In the genomic region with DNA sequence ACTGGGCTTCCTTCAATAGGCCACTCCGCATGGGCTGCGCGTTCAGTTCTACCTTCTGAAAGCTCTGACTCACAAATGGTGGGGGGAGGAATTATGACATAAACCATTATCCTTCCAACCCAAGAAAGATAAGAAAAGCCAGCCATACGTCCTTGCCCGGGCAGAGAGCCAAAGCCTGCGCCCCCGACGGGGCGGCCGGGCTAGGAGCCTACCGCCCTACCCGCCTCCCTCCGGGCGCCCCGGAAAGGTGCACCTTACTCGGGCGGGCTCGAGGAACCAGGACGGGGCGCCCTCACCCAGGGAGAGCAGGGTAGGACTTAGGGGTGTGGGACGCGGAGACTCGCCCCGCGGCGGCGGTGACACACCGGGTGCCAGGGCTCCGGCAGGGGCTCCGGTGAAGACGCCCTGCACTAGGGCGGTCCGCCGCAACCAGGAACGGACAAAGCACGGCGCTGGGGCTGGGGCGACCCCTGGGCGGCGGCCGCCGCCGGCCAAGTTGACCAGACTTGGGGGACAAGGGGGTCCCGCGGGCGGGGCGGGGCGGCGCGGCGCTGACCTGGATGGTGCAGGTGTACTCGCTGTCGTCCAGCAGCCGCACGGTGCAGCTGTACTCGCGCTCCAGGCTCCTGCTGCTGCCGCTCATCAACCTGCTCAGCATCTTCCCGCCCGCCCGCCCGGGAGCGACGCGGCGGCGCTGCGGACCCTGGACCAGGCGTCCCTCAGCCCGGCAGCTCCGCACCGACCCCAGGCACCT, we compare ENCODE assay signal across 8 cellular contexts. TPM values are rescaled to one million over a fixed set of nuclear protein-coding genes. Genes with fewer than 3 reads are reported as not detected.
DNase-seq lines count a peak whose midpoint lies in the region; ATAC-seq and TF ChIP-seq lines count a peak whose summit lies in the region.

No MANE protein-coding gene starts in this region.

- CTCF ChIA-PET in activated CD8-positive, alpha-beta T cell treated with anti-CD3 and anti-CD28 coated beads, Interleukin-2, amount 10 ng/mL, durations not matched to agents 7 days and 5 days (lab: Charles Lee): no interaction called here

- H3K9me3 ChIP-seq in endocrine pancreas (ENCODE audit: control insufficient read depth, low read length): no peaks in the 10 kb centered on the region
- H3K9me3 ChIP-seq in mucosa of descending colon: no peaks in the 10 kb centered on the region

- ATAC-seq in activated CD8-positive, alpha-beta T cell treated with anti-CD3 and anti-CD28 coated beads, Interleukin-2, amount 10 ng/mL, durations not matched to agents 7 days and 5 days: peak; percentile 38
- ATAC-seq in mucosa of descending colon: peak; percentile 69
- ATAC-seq in stimulated activated naive B cell treated with anti-CD40 and anti-IgM and Interleukin-4, amounts not matched to agents 10 μg/mL and 1 μg/mL and 100 μg/mL, for 72 hours (replicated peaks): peak; percentile 31 to 48

- H3K27me3 ChIP-seq in H7 (ENCODE audit: control insufficient read depth, insufficient read depth, low read length) (peaks cover 22% of the 10 kb centered on the region), endocrine pancreas (ENCODE audit: control insufficient read depth, insufficient read depth, low read length) (no peaks in the 10 kb centered on the region)

- no peak overlapping the region for H3K27ac Mint-ChIP-seq in activated CD8-positive, alpha-beta T cell treated with anti-CD3 and anti-CD28 coated beads, Interleukin-2, amount 10 ng/mL, durations not matched to agents 7 days and 5 days
- H3K27ac Mint-ChIP-seq in stimulated activated naive B cell treated with anti-CD40 and anti-IgM and Interleukin-4, amounts not matched to agents 10 μg/mL and 1 μg/mL and 100 μg/mL, for 72 hours: no peak overlapping the region

- no peak for TF ChIP-seq CTCF in mucosa of descending colon (IDR thresholded peaks at IDR 0.05)

- no peaks in the 10 kb centered on the region for H3K9me3 Mint-ChIP-seq in activated CD8-positive, alpha-beta T cell treated with anti-CD3 and anti-CD28 coated beads, Interleukin-2, amount 10 ng/mL, durations not matched to agents 7 days and 5 days (ENCODE audit: insufficient read depth)
- no peaks in the 10 kb centered on the region for H3K9me3 Mint-ChIP-seq in stimulated activated naive B cell treated with anti-CD40 and anti-IgM and Interleukin-4, amounts not matched to agents 10 μg/mL and 1 μg/mL and 100 μg/mL, for 72 hours

- H3K36me3 ChIP-seq in H7 (replicated peaks; ENCODE audit: control insufficient read depth, insufficient read depth, low read length) (no peaks in the 10 kb centered on the region), endocrine pancreas (ENCODE audit: control insufficient read depth, insufficient read depth, low read length) (no peaks in the 10 kb centered on the region), mucosa of descending colon (ENCODE audit: low read depth) (no peaks in the 10 kb centered on the region)

- peak overlapping the region; percentile 60 for H3K9ac ChIP-seq in endocrine pancreas (ENCODE audit: control insufficient read depth, insufficient read depth, low read length)

- H3K36me3 Mint-ChIP-seq in activated CD8-positive, alpha-beta T cell treated with anti-CD3 and anti-CD28 coated beads, Interleukin-2, amount 10 ng/mL, durations not matched to agents 7 days and 5 days (ENCODE audit: low read depth): no peaks in the 10 kb centered on the region
- no peaks in the 10 kb centered on the region for H3K36me3 Mint-ChIP-seq in stimulated activated naive B cell treated with anti-CD40 and anti-IgM and Interleukin-4, amounts not matched to agents 10 μg/mL and 1 μg/mL and 100 μg/mL, for 72 hours

- peak overlapping the region; percentile 83 for H3K4me3 Mint-ChIP-seq in activated CD8-positive, alpha-beta T cell treated with anti-CD3 and anti-CD28 coated beads, Interleukin-2, amount 10 ng/mL, durations not matched to agents 7 days and 5 days
- H3K4me3 Mint-ChIP-seq in stimulated activated naive B cell treated with anti-CD40 and anti-IgM and Interleukin-4, amounts not matched to agents 10 μg/mL and 1 μg/mL and 100 μg/mL, for 72 hours: peak overlapping the region; percentile 86

- intact Hi-C loops in mucosa of descending colon (cut with DNase I, micrococcal nuclease): no loop called here

- peaks cover 13% of the 10 kb centered on the region for H3K4me1 Mint-ChIP-seq in activated CD8-positive, alpha-beta T cell treated with anti-CD3 and anti-CD28 coated beads, Interleukin-2, amount 10 ng/mL, durations not matched to agents 7 days and 5 days (ENCODE audit: low read depth)
- H3K4me1 Mint-ChIP-seq in stimulated activated naive B cell treated with anti-CD40 and anti-IgM and Interleukin-4, amounts not matched to agents 10 μg/mL and 1 μg/mL and 100 μg/mL, for 72 hours: peaks cover 8 to 23% of the 10 kb centered on the region in 2 donors

- H3K4me3 ChIP-seq in H7 (ENCODE audit: insufficient read depth, low read depth, low read length) (peak overlapping the region; percentile 67), endocrine pancreas (ENCODE audit: control insufficient read depth, insufficient read depth, low read length) (peak overlapping the region; percentile 93), mucosa of descending colon (peak overlapping the region; percentile 17)

- H3K4me1 ChIP-seq in endocrine pancreas (ENCODE audit: control insufficient read depth, insufficient read depth, low read length): peaks cover 5% of the 10 kb centered on the region
- H3K4me1 ChIP-seq in mucosa of descending colon (ENCODE audit: low read depth): peaks cover 10% of the 10 kb centered on the region

- DNase-seq in DMS79 treated with DMSO at 0.1 percent for 48 hours (lab: John Stamatoyannopoulos, UW) (peak; percentile 20), H7 (no peak), NCI-H1105 treated with DMSO at 0.1 percent for 48 hours (lab: John Stamatoyannopoulos, UW) (peak; percentile 21), mucosa of descending colon (peak; percentile 46 to 73 (median 63)), Kasumi-1 (lab: John Stamatoyannopoulos, UW) (no peak)
- DNase-seq in activated CD8-positive, alpha-beta T cell treated with anti-CD3 and anti-CD28 coated beads, Interleukin-2, amount 10 ng/mL, durations not matched to agents 7 days and 5 days: peak; percentile 26
- peak; percentile 2 for DNase-seq in stimulated activated naive B cell treated with anti-CD40 and anti-IgM and Interleukin-4, amounts not matched to agents 10 μg/mL and 1 μg/mL and 100 μg/mL, for 72 hours

- peaks cover 61% of the 10 kb centered on the region for H3K27me3 Mint-ChIP-seq in activated CD8-positive, alpha-beta T cell treated with anti-CD3 and anti-CD28 coated beads, Interleukin-2, amount 10 ng/mL, durations not matched to agents 7 days and 5 days (ENCODE audit: low read depth)
- H3K27me3 Mint-ChIP-seq in stimulated activated naive B cell treated with anti-CD40 and anti-IgM and Interleukin-4, amounts not matched to agents 10 μg/mL and 1 μg/mL and 100 μg/mL, for 72 hours: peaks cover 61 to 71% of the 10 kb centered on the region in 2 donors

- POLR2A ChIA-PET in activated CD8-positive, alpha-beta T cell treated with anti-CD3 and anti-CD28 coated beads, Interleukin-2, amount 10 ng/mL, durations not matched to agents 7 days and 5 days (lab: Charles Lee): no interaction called here

RNA-seq across cellular contexts. Expression of a gene that starts 0.5 kb away (rescaled TPM):
- total RNA-seq in H7 (2014; rRNA removed; shearing (Covaris generic)): 2.4 and 6.5 TPM in 2 replicates
- total RNA-seq in activated CD8-positive, alpha-beta T cell treated with anti-CD3 and anti-CD28 coated beads, Interleukin-2, amount 10 ng/mL, durations not matched to agents 7 days and 5 days: not detected
- total RNA-seq in mucosa of descending colon: 1 to 10 TPM; 1.8 to 2.3 (median 1.9) TPM

Comparison
In these comparisons a context has a peak if more than half of its experiments do, and no peak if none do; other contexts are left out.
1. DNase-seq: peak in DMS79 treated with DMSO at 0.1 percent for 48 hours (single experiment), NCI-H1105 treated with DMSO at 0.1 percent for 48 hours (single experiment), activated CD8-positive, alpha-beta T cell treated with anti-CD3 and anti-CD28 coated beads, Interleukin-2, amount 10 ng/mL, durations not matched to agents 7 days and 5 days (single experiment), mucosa of descending colon (3 of 3) and stimulated activated naive B cell treated with anti-CD40 and anti-IgM and Interleukin-4, amounts not matched to agents 10 μg/mL and 1 μg/mL and 100 μg/mL, for 72 hours (single experiment); none in H7 (single experiment) and Kasumi-1 (0 of 2).
2. H3K4me3 ChIP-seq: peak in every context shown above with its lines; median percentile 93 in endocrine pancreas; 67 in H7; 17 in mucosa of descending colon.
3. Peak in every context shown above with its lines, with median percentiles within 50 percentile points of each other: ATAC-seq.